Comparison of ENCODE assay signal across 13 cellular contexts in the genomic region with DNA sequence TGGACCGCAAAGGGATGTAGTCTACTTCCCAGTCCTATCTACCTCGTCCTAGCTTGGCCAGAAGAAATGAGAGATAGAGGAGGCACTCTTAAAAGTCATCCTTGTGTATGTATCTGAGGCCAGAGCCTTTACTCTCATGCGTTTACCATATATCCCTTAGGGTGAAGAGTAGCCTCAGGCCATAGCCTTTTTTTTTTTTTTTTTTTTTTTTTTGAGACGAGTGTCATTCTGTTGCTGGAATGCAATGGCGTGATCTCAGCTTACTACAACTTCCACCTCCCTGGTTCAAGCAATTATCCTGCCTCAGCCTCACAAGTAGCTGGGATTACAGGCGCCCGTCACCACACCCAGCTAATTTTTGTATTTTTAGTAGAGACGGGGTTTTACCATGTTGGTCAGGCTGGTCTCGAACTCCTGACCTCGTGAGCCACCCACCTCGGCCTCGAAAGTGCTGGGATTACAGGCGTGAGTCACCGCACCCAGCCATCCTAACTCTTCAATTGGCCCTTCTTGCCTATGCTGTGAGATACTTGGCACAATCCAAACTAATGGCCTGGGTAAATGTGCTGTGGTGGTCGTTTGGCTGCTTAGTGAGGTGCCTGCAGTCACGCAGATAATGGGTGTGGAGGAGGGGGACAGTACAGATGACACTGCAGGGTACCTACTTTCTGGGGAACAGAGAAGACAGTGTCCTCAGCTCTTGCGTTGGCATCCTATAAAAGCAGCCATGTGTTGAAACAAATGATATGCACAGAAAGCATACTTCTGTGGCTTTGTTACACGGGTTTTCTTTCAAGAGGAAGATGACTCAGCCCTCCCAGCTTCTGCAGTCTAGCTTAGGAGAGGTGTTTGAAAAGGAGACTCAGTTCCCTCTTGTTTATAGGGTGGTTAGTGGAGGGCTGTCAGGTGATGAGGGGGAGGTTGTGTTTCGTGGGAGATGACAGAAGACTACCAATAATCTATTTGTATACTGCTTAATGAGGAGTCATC. TPM values are rescaled to one million over a fixed set of nuclear protein-coding genes. Genes with fewer than 3 reads are reported as not detected.
DNase-seq lines count a peak whose midpoint lies in the region; ATAC-seq, FAIRE-seq and TF ChIP-seq lines count a peak whose summit lies in the region.
"Had no signal": no experiment of that assay in that cellular context is flagged by ENCODE, and none has a peak within 500 bp of the region (broad histone marks: within the 10 kb centered on the region; RNA-seq: fewer than 3 reads in every experiment).

No MANE protein-coding gene starts in this region.

- H3K27me3 Mint-ChIP-seq in activated CD8-positive, alpha-beta memory T cell treated with anti-CD3 and anti-CD28 coated beads, Interleukin-2, amount 10 ng/mL, durations not matched to agents 7 days and 5 days: no peaks in the 10 kb centered on the region
- H3K27me3 Mint-ChIP-seq: CD8-positive, alpha-beta memory T cell had no signal

- BruUV-seq in Panc1 (replicated peaks; lab: Mats Ljungman, UMichigan): no TSS peak

- H3K4me1 ChIP-seq in Panc1 (ENCODE audit: control insufficient read depth, insufficient read depth, low read length) (peaks cover 13% of the 10 kb centered on the region), heart left ventricle (peaks cover 0 to 14% (median 2%) of the 10 kb centered on the region in 12 donors), pancreas (no peaks in the 10 kb centered on the region)

- H3K36me3 ChIP-seq in Panc1 (ENCODE audit: control insufficient read depth, insufficient read depth, low read length) (peaks cover 2% of the 10 kb centered on the region; the same call in 1 of the 2 replicates), heart left ventricle (peaks cover 0 to 33% (median under 1%) of the 10 kb centered on the region in 9 donors), pancreas (no peaks in the 10 kb centered on the region)

- intact Hi-C loops in Panc1 (cut with micrococcal nuclease; ENCODE audit: unreplicated experiment) (no loop called here), heart left ventricle (cut with DNase I) (no loop called here), pancreas (cut with DNase I) (no loop called here)

- TF ChIP-seq CTCF in Panc1 (IDR thresholded peaks at IDR 0.05) (no peak), heart left ventricle (IDR thresholded peaks at IDR 0.05) (no peak), pancreas (IDR thresholded peaks at IDR 0.05) (no peak)

- H3K36me3 Mint-ChIP-seq in activated CD8-positive, alpha-beta memory T cell treated with anti-CD3 and anti-CD28 coated beads, Interleukin-2, amount 10 ng/mL, durations not matched to agents 7 days and 5 days: peaks cover 21% of the 10 kb centered on the region

- H3K27me3 ChIP-seq in Panc1 (ENCODE audit: control insufficient read depth, insufficient read depth, low read length) (no peaks in the 10 kb centered on the region), heart left ventricle (peaks cover 0 to 7% (median 0%) of the 10 kb centered on the region in 9 donors), pancreas (no peaks in the 10 kb centered on the region)

- ATAC-seq in activated CD8-positive, alpha-beta memory T cell treated with anti-CD3 and anti-CD28 coated beads, Interleukin-2, amount 10 ng/mL, durations not matched to agents 7 days and 5 days: peak; percentile 67
- ATAC-seq in Panc1: peak; percentile 64
- peak; percentile 23 for ATAC-seq in esophagus mucosa
- ATAC-seq in heart left ventricle: no peak
- no peak for ATAC-seq in pancreas

- in situ Hi-C loops in Panc1 (cut with HindIII; ENCODE audit: low pct_unique_long_range_greater_than_20kb, low sequenced_read_pairs): no loop called here

- H3K4me3 Mint-ChIP-seq in activated CD8-positive, alpha-beta memory T cell treated with anti-CD3 and anti-CD28 coated beads, Interleukin-2, amount 10 ng/mL, durations not matched to agents 7 days and 5 days: no peak overlapping the region
- H3K4me3 Mint-ChIP-seq: CD8-positive, alpha-beta memory T cell had no signal

- no peak overlapping the region for H3K27ac ChIP-seq in Panc1 (ENCODE audit: low read length)
- no peak overlapping the region for H3K27ac ChIP-seq in heart left ventricle
- H3K27ac ChIP-seq in pancreas: no peak overlapping the region

- POLR2A ChIA-PET in Panc1 (lab: Charles Lee): no interaction called here

- FAIRE-seq in pancreas (lab: Jason Lieb, UNC): no peak

- H3K4me3 ChIP-seq in Panc1 (ENCODE audit: low read depth in 2 of 2, low read length in 2 of 2) (no peak overlapping the region), heart left ventricle (no peak overlapping the region), pancreas (no peak overlapping the region)

- peak overlapping the region; percentile 68 for H3K27ac Mint-ChIP-seq in activated CD8-positive, alpha-beta memory T cell treated with anti-CD3 and anti-CD28 coated beads, Interleukin-2, amount 10 ng/mL, durations not matched to agents 7 days and 5 days

- no peaks in the 10 kb centered on the region for H3K9me3 ChIP-seq in Panc1 (ENCODE audit: control insufficient read depth, insufficient read depth, low read depth, low read length)
- no peaks in the 10 kb centered on the region for H3K9me3 ChIP-seq in heart left ventricle
- H3K9me3 ChIP-seq in pancreas: no peaks in the 10 kb centered on the region

- H3K4me1 Mint-ChIP-seq in activated CD8-positive, alpha-beta memory T cell treated with anti-CD3 and anti-CD28 coated beads, Interleukin-2, amount 10 ng/mL, durations not matched to agents 7 days and 5 days: peaks cover 22% of the 10 kb centered on the region
- H3K4me1 Mint-ChIP-seq: CD8-positive, alpha-beta memory T cell had no signal

- no peak for TF ChIP-seq POLR2A in heart left ventricle (IDR thresholded peaks at IDR 0.05)

- peak; percentile 44 for DNase-seq in activated CD8-positive, alpha-beta memory T cell treated with anti-CD3 and anti-CD28 coated beads, Interleukin-2, amount 10 ng/mL, durations not matched to agents 7 days and 5 days
- no peak for DNase-seq in activated CD8-positive, alpha-beta memory T cell treated with anti-CD3 and anti-CD28 coated beads, Interleukin-2, amount 50 U/mL, for 4 hours
- no peak for DNase-seq in Panc1 (ENCODE audit: low read depth, low spot score)
- DNase-seq in smooth muscle cell of the brain vasculature (ENCODE audit: low read depth, low spot score): peak; percentile 4
- no peak for DNase-seq in heart left ventricle
- no peak for DNase-seq in NCI-H146 treated with DMSO at 0.1 percent for 48 hours (lab: John Stamatoyannopoulos, UW; ENCODE audit: unreplicated experiment)
- no peak for DNase-seq in pancreas
- DNase-seq: activated CD4-positive, alpha-beta T cell treated with anti-CD3 and anti-CD28 coated beads for 1 hour; CD8-positive, alpha-beta memory T cell; effector memory CD4-positive, alpha-beta T cell; stimulated activated CD4-positive, alpha-beta T cell treated with anti-CD3 and anti-CD28 coated beads, Interleukin-4, amount 100 ng/mL, for 24 hours had no signal

- no peaks in the 10 kb centered on the region for H3K9me3 Mint-ChIP-seq in activated CD8-positive, alpha-beta memory T cell treated with anti-CD3 and anti-CD28 coated beads, Interleukin-2, amount 10 ng/mL, durations not matched to agents 7 days and 5 days (ENCODE audit: low read depth)
- H3K9me3 Mint-ChIP-seq: CD8-positive, alpha-beta memory T cell had no signal

- WGBS in heart left ventricle, 4 donors: 73 to 88% (median 80%) methylated on average over 18 to 19 of the region's 19 CpGs
- WGBS in pancreas, 2 donors: 71 to 91% methylated on average over 19 of the region's 19 CpGs

- CTCF ChIA-PET in activated CD8-positive, alpha-beta memory T cell treated with anti-CD3 and anti-CD28 coated beads, Interleukin-2, amount 10 ng/mL, durations not matched to agents 7 days and 5 days (lab: Charles Lee): interaction anchor here (2.3 kb wide), 1 partner anchor 33 kb away, joined by 7 read pairs; a partner anchor contains a TSS
- CTCF ChIA-PET in Panc1 (lab: Charles Lee): no interaction called here

RNA-seq across cellular contexts. Expression of a gene that starts 10.4 kb away (rescaled TPM):
- not detected for total RNA-seq in activated CD8-positive, alpha-beta memory T cell treated with anti-CD3 and anti-CD28 coated beads, Interleukin-2, amount 10 ng/mL, durations not matched to agents 7 days and 5 days
- total RNA-seq in Panc1 (2021; ENCODE audit: unreplicated experiment) (not detected), esophagus mucosa (not detected), heart left ventricle (not detected), pancreas (not detected)
- polyA plus RNA-seq in Panc1 (2012; ENCODE audit: insufficient read length): not detected
- polyA plus RNA-seq in heart left ventricle (not detected), pancreas (not detected)
- total RNA-seq: CD8-positive, alpha-beta memory T cell; mononuclear cell had no signal
- polyA plus RNA-seq: CD8-positive, alpha-beta memory T cell had no signal

RNA-seq across cellular contexts. Expression of a gene that starts 33.6 kb away (rescaled TPM):
- 10 to 100 TPM; 43.1 to 46.2 TPM for total RNA-seq in activated CD8-positive, alpha-beta memory T cell treated with anti-CD3 and anti-CD28 coated beads, Interleukin-2, amount 10 ng/mL, durations not matched to agents 7 days and 5 days
- total RNA-seq in Panc1 (2021; ENCODE audit: unreplicated experiment): 36.9 TPM
- polyA plus RNA-seq in Panc1 (2012; ENCODE audit: insufficient read length): 37.6 TPM
- 36.5 TPM for total RNA-seq in esophagus mucosa
- total RNA-seq in heart left ventricle: 10 to 100 TPM; 36.4 to 52.7 (median 45.5) TPM
- polyA plus RNA-seq in heart left ventricle: 10 to 100 TPM; 28.2 to 56.5 TPM
- 10 to 100 TPM; 42.5 to 68.8 (median 52.1) TPM for total RNA-seq in pancreas
- 10 to 100 TPM; 44.8 to 45.8 TPM for polyA plus RNA-seq in pancreas

Comparison
In these comparisons a context has a peak if more than half of its experiments do, and no peak if none do; other contexts are left out.
1. DNase-seq: peak in activated CD8-positive, alpha-beta memory T cell treated with anti-CD3 and anti-CD28 coated beads, Interleukin-2, amount 10 ng/mL, durations not matched to agents 7 days and 5 days (single experiment) and smooth muscle cell of the brain vasculature (single experiment); none in activated CD8-positive, alpha-beta memory T cell treated with anti-CD3 and anti-CD28 coated beads, Interleukin-2, amount 50 U/mL, for 4 hours (single experiment), Panc1 (single experiment), heart left ventricle (0 of 5), NCI-H146 treated with DMSO at 0.1 percent for 48 hours (single experiment) and pancreas (0 of 6).
2. ATAC-seq: peak in activated CD8-positive, alpha-beta memory T cell treated with anti-CD3 and anti-CD28 coated beads, Interleukin-2, amount 10 ng/mL, durations not matched to agents 7 days and 5 days (single experiment), Panc1 (single experiment) and esophagus mucosa (single experiment); none in heart left ventricle (0 of 4) and pancreas (0 of 4).